In the genomic region with DNA sequence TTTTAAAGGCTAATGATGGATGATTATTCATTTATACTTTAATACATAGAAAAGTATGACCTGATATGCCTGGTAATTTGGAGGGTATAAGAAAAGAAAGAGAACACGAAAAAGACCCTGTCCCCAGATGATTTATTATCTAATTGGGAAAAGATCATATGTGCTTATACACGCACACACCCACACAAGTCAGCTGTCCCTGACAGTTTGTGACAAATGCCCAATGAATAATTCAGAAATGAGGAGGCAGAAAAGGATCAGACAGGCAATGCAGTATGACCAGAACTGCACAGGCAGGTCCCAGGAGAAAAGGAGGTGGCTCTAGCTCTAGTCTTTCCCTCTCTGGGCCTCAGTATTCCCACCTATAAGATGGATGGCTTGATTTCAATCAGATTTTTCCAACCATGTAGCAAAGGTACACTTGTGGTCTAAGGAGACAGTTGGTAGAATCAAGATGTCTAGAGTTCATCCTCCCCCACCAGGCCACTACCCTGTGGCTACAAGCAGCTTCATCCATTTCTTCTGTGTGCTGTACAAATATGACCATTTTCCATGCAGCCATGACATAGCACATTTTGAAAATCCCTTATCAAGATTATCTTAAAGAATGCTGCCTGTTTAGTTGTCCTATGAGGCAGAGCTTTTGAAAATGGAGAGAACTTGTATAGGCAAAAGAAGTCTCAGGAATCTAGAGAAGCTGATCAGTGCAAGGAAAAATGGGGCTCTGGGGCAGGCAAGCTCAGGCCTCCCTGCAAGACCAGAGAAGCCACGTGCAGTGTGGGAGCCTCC, we compare ENCODE assay signal across 1 cellular context.
A peak's percentile ranks its signal among the peaks of the same experiment; 100 is the strongest.
TF ChIP-seq lines count a peak whose summit lies in the region.

No MANE protein-coding gene starts in this region.

TF ChIP-seq in K562, 482 proteins besides CTCF, POLR2A, EP300 and RAD21 (continued from another document and continues in another):
- TF ChIP-seq, protein P1, sequence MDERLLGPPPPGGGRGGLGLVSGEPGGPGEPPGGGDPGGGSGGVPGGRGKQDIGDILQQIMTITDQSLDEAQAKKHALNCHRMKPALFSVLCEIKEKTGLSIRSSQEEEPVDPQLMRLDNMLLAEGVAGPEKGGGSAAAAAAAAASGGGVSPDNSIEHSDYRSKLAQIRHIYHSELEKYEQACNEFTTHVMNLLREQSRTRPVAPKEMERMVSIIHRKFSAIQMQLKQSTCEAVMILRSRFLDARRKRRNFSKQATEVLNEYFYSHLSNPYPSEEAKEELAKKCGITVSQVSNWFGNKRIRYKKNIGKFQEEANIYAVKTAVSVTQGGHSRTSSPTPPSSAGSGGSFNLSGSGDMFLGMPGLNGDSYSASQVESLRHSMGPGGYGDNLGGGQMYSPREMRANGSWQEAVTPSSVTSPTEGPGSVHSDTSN (CRISPR knock-in tag; IDR thresholded peaks at IDR 0.05; ENCODE audit: low read depth), result no peak
- TF ChIP-seq, protein P1 (tag; conservative IDR thresholded peaks at IDR 0.05; ENCODE audit: low read depth), result peak; percentile 89
- 0 out of 2 replicates have a peak, but pooled peaks have one; percentile 21 for TF ChIP-seq ZNF445 (CRISPR knock-in tag; IDR thresholded peaks at IDR 0.05; ENCODE audit: low read depth)
- TF ChIP-seq BACH1 (tag; IDR thresholded peaks at IDR 0.05), result peak; percentile 91
- TF ChIP-seq SMARCA4 (IDR thresholded peaks at IDR 0.05), result peak; percentile 56; the same call in 1 of the 2 replicates
- TF ChIP-seq ZEB2 (IDR thresholded peaks at IDR 0.05), result no peak
- peak; percentile 51; the same call in 1 of the 2 replicates for TF ChIP-seq GTF2A2 (tag; IDR thresholded peaks at IDR 0.05)
- no peak for TF ChIP-seq ZBTB11 (CRISPR knock-in tag; IDR thresholded peaks at IDR 0.05)
- no peak for TF ChIP-seq SAP30 (IDR thresholded peaks at IDR 0.05; ENCODE audit: borderline replicate concordance, insufficient read depth, low read depth, low read length, poor library complexity, severe bottlenecking)
- no peak for TF ChIP-seq HMG20B (CRISPR knock-in tag; IDR thresholded peaks at IDR 0.05)
- TF ChIP-seq ZNF263 (CRISPR knock-in tag; IDR thresholded peaks at IDR 0.05; ENCODE audit: borderline replicate concordance), result no peak
- TF ChIP-seq MCM7 (IDR thresholded peaks at IDR 0.05), result no peak
- 0 out of 2 replicates have a peak, but pooled peaks have one; percentile 51 for TF ChIP-seq DDX20 (tag; IDR thresholded peaks at IDR 0.05; ENCODE audit: low read depth)
- TF ChIP-seq MXD1 (CRISPR knock-in tag; IDR thresholded peaks at IDR 0.05; ENCODE audit: borderline replicate concordance, poor library complexity, severe bottlenecking), result no peak
- no peak for TF ChIP-seq RERE (CRISPR knock-in tag; IDR thresholded peaks at IDR 0.05; ENCODE audit: borderline replicate concordance)
- no peak for TF ChIP-seq RBM34 (IDR thresholded peaks at IDR 0.05; ENCODE audit: borderline replicate concordance, insufficient read depth, low read length)
- TF ChIP-seq NFXL1 (CRISPR knock-in tag; IDR thresholded peaks at IDR 0.05), result no peak
- TF ChIP-seq HLTF (IDR thresholded peaks at IDR 0.05), result no peak
- TF ChIP-seq, protein P2, sequence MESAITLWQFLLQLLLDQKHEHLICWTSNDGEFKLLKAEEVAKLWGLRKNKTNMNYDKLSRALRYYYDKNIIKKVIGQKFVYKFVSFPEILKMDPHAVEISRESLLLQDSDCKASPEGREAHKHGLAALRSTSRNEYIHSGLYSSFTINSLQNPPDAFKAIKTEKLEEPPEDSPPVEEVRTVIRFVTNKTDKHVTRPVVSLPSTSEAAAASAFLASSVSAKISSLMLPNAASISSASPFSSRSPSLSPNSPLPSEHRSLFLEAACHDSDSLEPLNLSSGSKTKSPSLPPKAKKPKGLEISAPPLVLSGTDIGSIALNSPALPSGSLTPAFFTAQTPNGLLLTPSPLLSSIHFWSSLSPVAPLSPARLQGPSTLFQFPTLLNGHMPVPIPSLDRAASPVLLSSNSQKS (CRISPR knock-in tag; IDR thresholded peaks at IDR 0.05), result no peak
- 0 out of 2 replicates have a peak, but pooled peaks have one; percentile 20 for TF ChIP-seq NBN (IDR thresholded peaks at IDR 0.05; ENCODE audit: low read depth)
- TF ChIP-seq DACH1 (IDR thresholded peaks at IDR 0.05; ENCODE audit: partially characterized antibody), result peak; percentile 43
- TF ChIP-seq ZFP36 (IDR thresholded peaks at IDR 0.05; ENCODE audit: low read depth, low read length, partially characterized antibody), result no peak
- peak; percentile 88 for TF ChIP-seq NFE2L1 (tag; IDR thresholded peaks at IDR 0.05; ENCODE audit: borderline replicate concordance, low read depth)
- TF ChIP-seq PYGO2 (tag; IDR thresholded peaks at IDR 0.05), result no peak
- TF ChIP-seq MCM5 (IDR thresholded peaks at IDR 0.05; ENCODE audit: low read depth), result no peak
- no peak for TF ChIP-seq DIDO1 (tag; IDR thresholded peaks at IDR 0.05; ENCODE audit: low read depth)
- TF ChIP-seq ZNF277 (CRISPR knock-in tag; IDR thresholded peaks at IDR 0.05; ENCODE audit: borderline replicate concordance), result no peak
- TF ChIP-seq, protein P3, sequence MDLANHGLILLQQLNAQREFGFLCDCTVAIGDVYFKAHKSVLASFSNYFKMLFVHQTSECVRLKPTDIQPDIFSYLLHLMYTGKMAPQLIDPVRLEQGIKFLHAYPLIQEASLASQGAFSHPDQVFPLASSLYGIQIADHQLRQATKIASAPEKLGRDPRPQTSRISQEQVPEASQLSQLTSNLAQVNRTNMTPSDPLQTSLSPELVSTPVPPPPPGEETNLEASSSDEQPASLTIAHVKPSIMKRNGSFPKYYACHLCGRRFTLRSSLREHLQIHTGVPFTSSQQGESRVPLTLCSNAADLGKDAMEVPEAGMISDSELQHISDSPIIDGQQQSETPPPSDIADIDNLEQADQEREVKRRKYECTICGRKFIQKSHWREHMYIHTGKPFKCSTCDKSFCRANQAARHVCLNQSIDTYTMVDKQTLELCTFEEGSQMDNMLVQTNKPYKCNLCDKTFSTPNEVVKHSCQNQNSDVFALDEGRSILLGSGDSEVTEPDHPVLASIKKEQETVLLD (IDR thresholded peaks at IDR 0.05), result no peak
- TF ChIP-seq NCOA4 (IDR thresholded peaks at IDR 0.05; ENCODE audit: partially characterized antibody), result no peak
- TF ChIP-seq, protein P4, sequence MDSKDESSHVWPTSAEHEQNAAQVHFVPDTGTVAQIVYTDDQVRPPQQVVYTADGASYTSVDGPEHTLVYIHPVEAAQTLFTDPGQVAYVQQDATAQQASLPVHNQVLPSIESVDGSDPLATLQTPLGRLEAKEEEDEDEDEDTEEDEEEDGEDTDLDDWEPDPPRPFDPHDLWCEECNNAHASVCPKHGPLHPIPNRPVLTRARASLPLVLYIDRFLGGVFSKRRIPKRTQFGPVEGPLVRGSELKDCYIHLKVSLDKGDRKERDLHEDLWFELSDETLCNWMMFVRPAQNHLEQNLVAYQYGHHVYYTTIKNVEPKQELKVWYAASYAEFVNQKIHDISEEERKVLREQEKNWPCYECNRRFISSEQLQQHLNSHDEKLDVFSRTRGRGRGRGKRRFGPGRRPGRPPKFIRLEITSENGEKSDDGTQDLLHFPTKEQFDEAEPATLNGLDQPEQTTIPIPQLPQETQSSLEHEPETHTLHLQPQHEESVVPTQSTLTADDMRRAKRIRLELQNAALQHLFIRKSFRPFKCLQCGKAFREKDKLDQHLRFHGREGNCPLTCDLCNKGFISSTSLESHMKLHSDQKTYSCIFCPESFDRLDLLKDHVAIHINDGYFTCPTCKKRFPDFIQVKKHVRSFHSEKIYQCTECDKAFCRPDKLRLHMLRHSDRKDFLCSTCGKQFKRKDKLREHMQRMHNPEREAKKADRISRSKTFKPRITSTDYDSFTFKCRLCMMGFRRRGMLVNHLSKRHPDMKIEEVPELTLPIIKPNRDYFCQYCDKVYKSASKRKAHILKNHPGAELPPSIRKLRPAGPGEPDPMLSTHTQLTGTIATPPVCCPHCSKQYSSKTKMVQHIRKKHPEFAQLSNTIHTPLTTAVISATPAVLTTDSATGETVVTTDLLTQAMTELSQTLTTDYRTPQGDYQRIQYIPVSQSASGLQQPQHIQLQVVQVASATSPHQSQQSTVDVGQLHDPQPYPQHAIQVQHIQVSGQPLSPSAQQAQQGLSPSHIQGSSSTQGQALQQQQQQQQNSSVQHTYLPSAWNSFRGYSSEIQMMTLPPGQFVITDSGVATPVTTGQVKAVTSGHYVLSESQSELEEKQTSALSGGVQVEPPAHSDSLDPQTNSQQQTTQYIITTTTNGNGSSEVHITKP (IDR thresholded peaks at IDR 0.05; ENCODE audit: partially characterized antibody), result no peak
- TF ChIP-seq E2F1 (CRISPR knock-in tag; IDR thresholded peaks at IDR 0.05), result no peak
